In genomic region chr1:193729429-193729828, GRCh38 we compare ENCODE assay signal across 21 cellular contexts.
DNase-seq lines count a peak whose midpoint lies in the region; ATAC-seq and TF ChIP-seq lines count a peak whose summit lies in the region.
"Had no signal": no experiment of that assay in that cellular context is flagged by ENCODE, and none has a peak within 500 bp of the region (broad histone marks: within the 10 kb centered on the region; RNA-seq: fewer than 3 reads in every experiment).

No MANE protein-coding gene starts in this region.

- H3K9me3 ChIP-seq in stomach = no peaks in the 10 kb centered on the region
- H3K9me3 ChIP-seq: BLaER1 treated with 17β-estradiol and CSF1 and Interleukin-3, amounts not matched to agents 10 nM and 100 nM; esophagus muscularis mucosa; neutrophil had no signal

- H3K4me3 ChIP-seq in fibroblast of villous mesenchyme (ENCODE audit: low read depth, low read length) (no peak overlapping the region), stomach (no peak overlapping the region)
- H3K4me3 ChIP-seq: BLaER1 treated with 17β-estradiol and CSF1 and Interleukin-3, amounts not matched to agents 10 nM and 100 nM; esophagus muscularis mucosa had no signal

- no peak for TF ChIP-seq POLR2A in stomach (IDR thresholded peaks at IDR 0.05)

- no peak for TF ChIP-seq EP300 in stomach (IDR thresholded peaks at IDR 0.05)

- intact Hi-C loops in stomach (cut with DNase I; ENCODE audit: low total_unique reads) = no loop called here

- in situ Hi-C loops in KBM-7 (cut with MboI; ENCODE audit: low pct_unique_long_range_greater_than_20kb, low sequenced_read_pairs) = no loop called here

- WGBS in stomach, 5 donors = 48 to 62% (median 49%) methylated on average over 2 of the region's 2 CpGs

- no peak overlapping the region for H3K27ac ChIP-seq in stomach
- H3K27ac ChIP-seq: BLaER1 treated with 17β-estradiol and CSF1 and Interleukin-3, amounts not matched to agents 10 nM and 100 nM; esophagus muscularis mucosa; neutrophil had no signal

- ATAC-seq in SK-N-SH treated with all-trans-retinoic acid at 6 μM for 48 hours (peak; percentile 83), GM18907 (IDR thresholded peaks at IDR 0.05; ENCODE audit: unreplicated experiment) (no peak)
- ATAC-seq: activated CD8-positive, alpha-beta memory T cell treated with anti-CD3 and anti-CD28 coated beads, Interleukin-2, amount 10 ng/mL, durations not matched to agents 7 days and 5 days; left ventricle myocardium superior; Panc1 had no signal

- DNase-seq in NCI-H2081 (lab: John Stamatoyannopoulos, UW) = peak; percentile 7 to 62
- DNase-seq in NCI-H2081 treated with DMSO at 0.1 percent for 48 hours (lab: John Stamatoyannopoulos, UW) = no peak
- DNase-seq in H4 (ENCODE audit: low spot score) = peak; percentile 10
- DNase-seq in fibroblast of villous mesenchyme (ENCODE audit: low read depth) = peak; percentile 29
- no peak for DNase-seq in KBM-7
- no peak for DNase-seq in stomach
- DNase-seq: 8988T; activated CD4-positive, alpha-beta T cell treated with anti-CD3 and anti-CD28 coated beads for 1 hour; activated CD8-positive, alpha-beta memory T cell treated with anti-CD3 and anti-CD28 coated beads, Interleukin-2, amount 10 ng/mL, durations not matched to agents 7 days and 5 days; central memory CD4-positive, alpha-beta T cell; left ventricle myocardium superior; NCI-H82; retina; stimulated activated CD8-positive, alpha-beta memory T cell treated with anti-CD3 and anti-CD28 coated beads, Interleukin-4, amount 100 ng/mL, for 48 hours; T-helper 9 cell had no signal

- H3K4me1 ChIP-seq in stomach = no peaks in the 10 kb centered on the region
- H3K4me1 ChIP-seq: esophagus muscularis mucosa had no signal

- TF ChIP-seq CTCF in fibroblast of villous mesenchyme (IDR thresholded peaks at IDR 0.05; ENCODE audit: insufficient read depth, low read depth, low read length) = no peak
- no peak for TF ChIP-seq CTCF in stomach (IDR thresholded peaks at IDR 0.05)

- H3K36me3 ChIP-seq in stomach = no peaks in the 10 kb centered on the region
- H3K36me3 ChIP-seq: BLaER1 treated with 17β-estradiol and CSF1 and Interleukin-3, amounts not matched to agents 10 nM and 100 nM; esophagus muscularis mucosa; neutrophil had no signal

- no peaks in the 10 kb centered on the region for H3K27me3 ChIP-seq in stomach
- H3K27me3 ChIP-seq: BLaER1 treated with 17β-estradiol and CSF1 and Interleukin-3, amounts not matched to agents 10 nM and 100 nM; esophagus muscularis mucosa; neutrophil had no signal

TF ChIP-seq in SK-N-SH treated with all-trans-retinoic acid at 6 μM for 48 hours, 23 proteins besides CTCF, POLR2A, EP300 and RAD21:
- TF ChIP-seq ZNF565 (CRISPR knock-in tag; conservative IDR thresholded peaks at IDR 0.05; ENCODE audit: low read depth) (no peak), PATZ1 (CRISPR knock-in tag; IDR thresholded peaks at IDR 0.05; ENCODE audit: borderline replicate concordance) (no peak), OSR1 (CRISPR knock-in tag; IDR thresholded peaks at IDR 0.05) (no peak), TCF4 (CRISPR knock-in tag; IDR thresholded peaks at IDR 0.05; ENCODE audit: borderline replicate concordance) (no peak), ARNTL (CRISPR knock-in tag; IDR thresholded peaks at IDR 0.05; ENCODE audit: borderline replicate concordance, low read depth) (no peak), ESRRG (CRISPR knock-in tag; IDR thresholded peaks at IDR 0.05) (no peak), ZNF70 (CRISPR knock-in tag; IDR thresholded peaks at IDR 0.05) (no peak), POU6F1 (CRISPR knock-in tag; IDR thresholded peaks at IDR 0.05; ENCODE audit: borderline replicate concordance, low read depth) (no peak)

Comparison
In these comparisons a context has a peak if more than half of its experiments do, and no peak if none do; other contexts are left out.
1. DNase-seq: peak in NCI-H2081 (2 of 2), H4 (single experiment) and fibroblast of villous mesenchyme (single experiment); none in NCI-H2081 treated with DMSO at 0.1 percent for 48 hours (single experiment), KBM-7 (single experiment) and stomach (single experiment).